1 cellular context compared by ENCODE assay signal in genomic region chr11:8168485-8169257, GRCh38.
TF ChIP-seq lines count a peak whose summit lies in the region.

TSS of gene RIC3 (minus strand) at chr11:8169025. CDS start at chr11:8168989, 36 bp downstream.

TF ChIP-seq in HEK293, 187 proteins besides CTCF, POLR2A, EP300 and RAD21 (continued from another document):
- TF ChIP-seq ZNF214 (tag by site-specific recombination; IDR thresholded peaks at IDR 0.05; ENCODE audit: borderline replicate concordance) (no peak), REPIN1 (tag by site-specific recombination; IDR thresholded peaks at IDR 0.05; ENCODE audit: low read depth) (no peak), ZNF837 (tag by site-specific recombination; IDR thresholded peaks at IDR 0.05) (no peak), ZNF157 (tag by site-specific recombination; IDR thresholded peaks at IDR 0.05) (no peak), ZNF580 (tag by site-specific recombination; IDR thresholded peaks at IDR 0.05) (no peak), ZNF148 (tag by site-specific recombination; IDR thresholded peaks at IDR 0.05; ENCODE audit: borderline replicate concordance) (no peak), ZNF501 (tag by site-specific recombination; IDR thresholded peaks at IDR 0.05) (no peak), ZNF76 (tag by site-specific recombination; IDR thresholded peaks at IDR 0.05; ENCODE audit: borderline replicate concordance, low read depth) (no peak; the same call in 1 of the 2 replicates), INSM2 (tag by site-specific recombination; IDR thresholded peaks at IDR 0.05) (no peak), ZNF701 (tag by site-specific recombination; IDR thresholded peaks at IDR 0.05) (no peak), ZNF223 (tag by site-specific recombination; IDR thresholded peaks at IDR 0.05) (no peak), ZNF654 (tag by site-specific recombination; IDR thresholded peaks at IDR 0.05; ENCODE audit: low read depth) (no peak), ZEB2 (tag by site-specific recombination; IDR thresholded peaks at IDR 0.05) (peak; percentile 51; the same call in 1 of the 2 replicates)
